Comparison of ENCODE assay signal across 8 cellular contexts in the genomic region with DNA sequence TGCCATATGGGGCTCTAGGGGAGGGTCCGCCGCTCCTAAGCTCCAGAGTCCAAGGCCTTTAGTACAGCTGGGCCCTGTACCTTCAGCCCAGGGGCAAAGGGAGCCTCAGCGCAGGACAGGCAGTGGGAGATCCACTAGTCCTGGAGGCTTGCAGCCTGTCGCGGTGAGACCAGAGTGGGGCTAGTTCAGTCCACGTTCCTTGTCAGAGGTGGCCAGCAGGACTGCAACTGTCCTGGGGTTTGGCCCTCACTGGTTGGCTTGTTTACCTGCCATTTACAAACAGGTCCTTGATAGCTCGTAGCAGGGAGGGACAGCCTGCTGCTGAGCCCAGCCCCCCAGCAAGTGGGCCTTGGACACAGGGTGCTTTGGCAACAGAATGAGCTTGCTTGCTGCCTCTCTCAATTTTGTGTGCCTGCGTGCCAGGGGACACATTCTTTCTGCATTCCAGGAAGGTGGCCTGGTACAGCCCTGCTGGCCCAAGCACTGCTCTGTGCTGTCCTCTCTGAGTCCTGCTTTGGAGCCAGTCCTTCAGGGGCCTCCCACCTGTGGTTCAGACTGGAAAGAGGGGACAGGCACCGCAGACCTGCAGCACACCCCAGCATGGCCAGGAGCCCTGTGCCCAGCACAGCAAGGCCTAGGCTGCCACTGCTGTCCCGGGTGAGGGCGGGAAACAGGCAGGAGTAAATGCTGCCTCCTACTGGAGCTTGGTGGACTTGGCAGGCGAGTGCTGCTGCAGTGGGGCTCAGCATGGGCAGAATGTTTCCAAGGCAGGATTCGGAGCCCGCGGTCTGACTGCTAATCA. TPM values are rescaled to one million over a fixed set of nuclear protein-coding genes. Genes with fewer than 3 reads are reported as not detected.
DNase-seq lines count a peak whose midpoint lies in the region; ATAC-seq, FAIRE-seq and TF ChIP-seq lines count a peak whose summit lies in the region.

No MANE protein-coding gene starts in this region.

- H3K9me3 ChIP-seq in right cardiac atrium (ENCODE audit: control insufficient read depth, low read length) (no peaks in the 10 kb centered on the region), small intestine (ENCODE audit: control insufficient read depth, low read depth) (no peaks in the 10 kb centered on the region)

- no peak overlapping the region for H3K27ac Mint-ChIP-seq in activated naive CD4-positive, alpha-beta T cell treated with anti-CD3 and anti-CD28 coated beads, Interleukin-2, amount 10 ng/mL, durations not matched to agents 7 days and 5 days

- H3K4me1 ChIP-seq in right cardiac atrium (ENCODE audit: control insufficient read depth, insufficient read depth, low read length) (peaks cover 13% of the 10 kb centered on the region), small intestine (ENCODE audit: control insufficient read depth in 2 of 2, insufficient read depth in 1 of 2, low read depth in 1 of 2, low read length in 1 of 2) (peaks cover 6% of the 10 kb centered on the region in 2 donors)

- H3K36me3 Mint-ChIP-seq in activated naive CD4-positive, alpha-beta T cell treated with anti-CD3 and anti-CD28 coated beads, Interleukin-2, amount 10 ng/mL, durations not matched to agents 7 days and 5 days = peaks cover 12% of the 10 kb centered on the region

- peak; percentile 37 for DNase-seq in EL
- DNase-seq in LNCaP clone FGC (ENCODE audit: low read depth) = no peak
- DNase-seq in activated naive CD4-positive, alpha-beta T cell treated with anti-CD3 and anti-CD28 coated beads, Interleukin-2, amount 10 ng/mL, durations not matched to agents 7 days and 5 days = peak; percentile 64
- DNase-seq in right cardiac atrium = peak in 2 of 3 donors; percentile 75 to 84
- DNase-seq in small intestine = peak; percentile 83

- 62% methylated on average over 15 of the region's 15 CpGs for whole genome bisulfite sequencing in right cardiac atrium
- WGBS in small intestine, 3 donors = 19 to 58% (median 41%) methylated on average over 15 of the region's 15 CpGs

- peak; percentile 66 for TF ChIP-seq CTCF in LNCaP clone FGC (IDR thresholded peaks at IDR 0.05; ENCODE audit: control insufficient read depth, extremely low read depth, insufficient read depth)

- no peaks in the 10 kb centered on the region for H3K9me3 Mint-ChIP-seq in activated naive CD4-positive, alpha-beta T cell treated with anti-CD3 and anti-CD28 coated beads, Interleukin-2, amount 10 ng/mL, durations not matched to agents 7 days and 5 days

- intact Hi-C loops in right cardiac atrium (cut with DNase I) = no loop called here

- H3K27me3 Mint-ChIP-seq in activated naive CD4-positive, alpha-beta T cell treated with anti-CD3 and anti-CD28 coated beads, Interleukin-2, amount 10 ng/mL, durations not matched to agents 7 days and 5 days = no peaks in the 10 kb centered on the region

- H3K4me3 Mint-ChIP-seq in activated naive CD4-positive, alpha-beta T cell treated with anti-CD3 and anti-CD28 coated beads, Interleukin-2, amount 10 ng/mL, durations not matched to agents 7 days and 5 days = no peak overlapping the region

- CTCF ChIA-PET in activated naive CD4-positive, alpha-beta T cell treated with anti-CD3 and anti-CD28 coated beads, Interleukin-2, amount 10 ng/mL, durations not matched to agents 7 days and 5 days (lab: Charles Lee) = interaction anchor here (1.1 to 2.4 kb wide), 7 partner anchors 10 to 190 kb away, joined by 3 to 15 read pairs (median 3); no protein-coding TSS in a partner anchor

- peaks cover 0 to 2% of the 10 kb centered on the region in 2 donors for H3K36me3 ChIP-seq in small intestine (ENCODE audit: control insufficient read depth in 2 of 2, insufficient read depth in 2 of 2, low read length in 2 of 2)

- H3K27ac ChIP-seq in right cardiac atrium (ENCODE audit: low read length) = peak overlapping the region; percentile 69
- peak overlapping the region; percentile 53 to 70 for H3K27ac ChIP-seq in small intestine (ENCODE audit: low read depth in 1 of 2, low read length in 1 of 2)

- no peaks in the 10 kb centered on the region for H3K27me3 ChIP-seq in right cardiac atrium (ENCODE audit: control insufficient read depth, insufficient read depth)
- no peaks in the 10 kb centered on the region for H3K27me3 ChIP-seq in small intestine (ENCODE audit: control insufficient read depth in 2 of 2, insufficient read depth in 2 of 2, low read length in 2 of 2)

- FAIRE-seq in small intestine (lab: Jason Lieb, UNC) = no peak

- peaks cover 14% of the 10 kb centered on the region for H3K4me1 Mint-ChIP-seq in activated naive CD4-positive, alpha-beta T cell treated with anti-CD3 and anti-CD28 coated beads, Interleukin-2, amount 10 ng/mL, durations not matched to agents 7 days and 5 days

- ATAC-seq in right cardiac atrium (peak; percentile 26 to 42), GM21737 (IDR thresholded peaks at IDR 0.05; ENCODE audit: unreplicated experiment) (no peak), HG02642 (IDR thresholded peaks at IDR 0.05; ENCODE audit: poor library complexity, unreplicated experiment) (no peak), HG03565 (IDR thresholded peaks at IDR 0.05; ENCODE audit: unreplicated experiment) (no peak)

- H3K4me3 ChIP-seq in LNCaP clone FGC (ENCODE audit: low read depth, low read length) (no peak overlapping the region), right cardiac atrium (ENCODE audit: low read length) (no peak overlapping the region), small intestine (ENCODE audit: low read depth in 1 of 2, low read length in 2 of 2) (no peak overlapping the region)

RNA-seq across cellular contexts. Expression of a gene that starts 15.2 kb away (rescaled TPM):
- total RNA-seq in right cardiac atrium = 10 to 100 TPM; 29.8 to 39.8 (median 34.9) TPM
- polyA plus RNA-seq in right cardiac atrium = 27.0 TPM
- 10 to 100 TPM in 1 of 3 donors, 1 to 10 TPM in 2; 2.7 to 25.8 (median 2.9) TPM for polyA plus RNA-seq in small intestine

RNA-seq across cellular contexts. Expression of a gene that starts 43.0 kb away (rescaled TPM):
- 10 to 100 TPM; 15.5 to 24.0 (median 18.0) TPM for total RNA-seq in right cardiac atrium
- polyA plus RNA-seq in right cardiac atrium (16.5 TPM), small intestine (10 to 100 TPM; 30.0 to 69.1 (median 35.3) TPM)

Comparison
In these comparisons a context has a peak if more than half of its experiments do, and no peak if none do; other contexts are left out.
1. ATAC-seq: peak in right cardiac atrium (2 of 2); none in GM21737 (single experiment), HG02642 (single experiment) and HG03565 (single experiment).